In genomic region chr2:128394004-128394730, GRCh38 we compare ENCODE assay signal across 16 cellular contexts.
"Had no signal": no experiment of that assay in that cellular context is flagged by ENCODE, and none has a peak within 500 bp of the region (broad histone marks: within the 10 kb centered on the region; RNA-seq: fewer than 3 reads in every experiment).

No MANE protein-coding gene starts in this region.

- H2AFZ ChIP-seq: parathyroid adenoma had no signal

- H3K4me3 Mint-ChIP-seq: activated CD8-positive, alpha-beta memory T cell treated with anti-CD3 and anti-CD28 coated beads, Interleukin-2, amount 10 ng/mL, durations not matched to agents 7 days and 5 days; activated naive CD8-positive, alpha-beta T cell treated with anti-CD3 and anti-CD28 coated beads, Interleukin-2, amount 10 ng/mL, durations not matched to agents 7 days and 5 days; activated T-cell treated with anti-CD3 and anti-CD28 coated beads, Interleukin-2, amount 50 U/mL, for 24 hours; stimulated activated effector memory CD8-positive, alpha-beta T cell treated with anti-CD3 and anti-CD28 coated beads, Interleukin-12 subunit alpha, Interleukin-12 subunit beta, amount 100 ng/mL, for 72 hours had no signal

- FAIRE-seq: small intestine had no signal

- ATAC-seq: activated CD8-positive, alpha-beta memory T cell treated with anti-CD3 and anti-CD28 coated beads, Interleukin-2, amount 10 ng/mL, durations not matched to agents 7 days and 5 days; gastrocnemius medialis; stimulated activated effector memory CD8-positive, alpha-beta T cell treated with anti-CD3 and anti-CD28 coated beads, Interleukin-12 subunit alpha, Interleukin-12 subunit beta, amount 100 ng/mL, for 72 hours had no signal

- H3K4me1 ChIP-seq: colonic mucosa, gastrocnemius medialis, parathyroid adenoma, transverse colon had no signal

- H3K27ac ChIP-seq: colonic mucosa, gastrocnemius medialis, parathyroid adenoma, transverse colon had no signal

- H3K4me3 ChIP-seq: colonic mucosa, gastrocnemius medialis, transverse colon had no signal

- H3K9me3 Mint-ChIP-seq: activated naive CD8-positive, alpha-beta T cell treated with anti-CD3 and anti-CD28 coated beads, Interleukin-2, amount 10 ng/mL, durations not matched to agents 7 days and 5 days; activated T-cell treated with anti-CD3 and anti-CD28 coated beads, Interleukin-2, amount 50 U/mL, for 24 hours; stimulated activated effector memory CD8-positive, alpha-beta T cell treated with anti-CD3 and anti-CD28 coated beads, Interleukin-12 subunit alpha, Interleukin-12 subunit beta, amount 100 ng/mL, for 72 hours had no signal

- H3K36me3 ChIP-seq: colonic mucosa, gastrocnemius medialis, transverse colon had no signal

- H3K79me2 ChIP-seq: parathyroid adenoma had no signal

- H3K27me3 ChIP-seq: colonic mucosa, gastrocnemius medialis, transverse colon had no signal

- DNase-seq: activated CD4-positive, alpha-beta T cell treated with anti-CD3 and anti-CD28 coated beads, Interleukin-2, amount 50 U/mL, for 1 hour; activated CD8-positive, alpha-beta memory T cell treated with anti-CD3 and anti-CD28 coated beads, Interleukin-2, amount 10 ng/mL, durations not matched to agents 7 days and 5 days; activated gamma-delta T cell; activated naive CD8-positive, alpha-beta T cell treated with anti-CD3 and anti-CD28 coated beads, Interleukin-2, amount 10 ng/mL, durations not matched to agents 7 days and 5 days; activated T-cell treated with anti-CD3 and anti-CD28 coated beads, Interleukin-2, amount 50 U/mL, for 24 hours; anterior cingulate cortex; colonic mucosa; effector CD4-positive, alpha-beta T cell; gastrocnemius medialis; midbrain; retina; small intestine; T-helper 2 cell; transverse colon had no signal

- H3K27ac Mint-ChIP-seq: activated CD8-positive, alpha-beta memory T cell treated with anti-CD3 and anti-CD28 coated beads, Interleukin-2, amount 10 ng/mL, durations not matched to agents 7 days and 5 days; activated naive CD8-positive, alpha-beta T cell treated with anti-CD3 and anti-CD28 coated beads, Interleukin-2, amount 10 ng/mL, durations not matched to agents 7 days and 5 days; activated T-cell treated with anti-CD3 and anti-CD28 coated beads, Interleukin-2, amount 50 U/mL, for 24 hours; stimulated activated effector memory CD8-positive, alpha-beta T cell treated with anti-CD3 and anti-CD28 coated beads, Interleukin-12 subunit alpha, Interleukin-12 subunit beta, amount 100 ng/mL, for 72 hours had no signal

- H3K27me3 Mint-ChIP-seq: activated T-cell treated with anti-CD3 and anti-CD28 coated beads, Interleukin-2, amount 50 U/mL, for 24 hours had no signal

- H3K9me3 ChIP-seq: colonic mucosa, gastrocnemius medialis, transverse colon had no signal

- H3K36me3 Mint-ChIP-seq: activated CD8-positive, alpha-beta memory T cell treated with anti-CD3 and anti-CD28 coated beads, Interleukin-2, amount 10 ng/mL, durations not matched to agents 7 days and 5 days; activated naive CD8-positive, alpha-beta T cell treated with anti-CD3 and anti-CD28 coated beads, Interleukin-2, amount 10 ng/mL, durations not matched to agents 7 days and 5 days; stimulated activated effector memory CD8-positive, alpha-beta T cell treated with anti-CD3 and anti-CD28 coated beads, Interleukin-12 subunit alpha, Interleukin-12 subunit beta, amount 100 ng/mL, for 72 hours had no signal

- H3K4me1 Mint-ChIP-seq: activated CD8-positive, alpha-beta memory T cell treated with anti-CD3 and anti-CD28 coated beads, Interleukin-2, amount 10 ng/mL, durations not matched to agents 7 days and 5 days; activated naive CD8-positive, alpha-beta T cell treated with anti-CD3 and anti-CD28 coated beads, Interleukin-2, amount 10 ng/mL, durations not matched to agents 7 days and 5 days; stimulated activated effector memory CD8-positive, alpha-beta T cell treated with anti-CD3 and anti-CD28 coated beads, Interleukin-12 subunit alpha, Interleukin-12 subunit beta, amount 100 ng/mL, for 72 hours had no signal
